In the genomic region with DNA sequence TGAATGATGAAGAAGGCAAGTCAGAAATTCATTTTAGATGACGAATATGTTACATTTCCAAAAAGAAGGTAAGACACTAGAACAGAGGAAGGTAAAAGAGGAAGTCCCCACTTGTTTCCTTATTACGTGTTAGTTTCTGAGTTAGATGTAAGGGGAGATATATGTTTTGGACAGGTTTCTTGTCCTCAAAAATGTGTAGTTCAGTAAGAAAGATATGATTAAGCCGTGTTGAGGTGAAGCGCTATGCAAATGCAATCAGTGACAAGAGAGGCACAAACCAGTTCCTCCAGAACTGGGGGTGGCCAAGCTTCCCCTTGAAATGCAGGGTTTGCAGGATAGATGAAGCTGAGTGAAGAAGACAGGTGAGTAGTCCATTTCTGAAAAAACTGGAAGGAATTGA, we compare ENCODE assay signal across 11 cellular contexts.
A peak's percentile ranks its signal among the peaks of the same experiment; 100 is the strongest.
DNase-seq lines count a peak whose midpoint lies in the region; TF ChIP-seq lines count a peak whose summit lies in the region.
"Had no signal": no experiment of that assay in that cellular context is flagged by ENCODE, and none has a peak within 500 bp of the region (broad histone marks: within the 10 kb centered on the region; RNA-seq: fewer than 3 reads in every experiment).

No MANE protein-coding gene starts in this region.

- H3K36me3 Mint-ChIP-seq in activated T-helper 1 cell treated with anti-CD3 and anti-CD28 coated beads, Interleukin-12 subunit alpha, Interleukin-12 subunit beta, Interleukin-2, Interleukin-4 antibody, amounts not matched to agents 30 ng/mL and 10 ng/mL and 1 ng/mL, durations not matched to agents 14 hours and 24 hours and 36 hours (ENCODE audit: low read depth), result peaks cover 6% of the 10 kb centered on the region
- peaks cover 0 to 5% (median 4%) of the 10 kb centered on the region in 3 experiments; a peak in 4 of 7 replicates for H3K36me3 Mint-ChIP-seq in H9 (ENCODE audit: insufficient read depth in 1 of 3, low read depth in 3 of 3)

- no peaks in the 10 kb centered on the region for H4K20me1 ChIP-seq in H9 (ENCODE audit: control insufficient read depth, insufficient read depth, insufficient read length)

- no peak overlapping the region for H2BK20ac ChIP-seq in H9 (ENCODE audit: low read depth, low read length, poor library complexity, severe bottlenecking)

- H3K79me2 ChIP-seq in H9 (ENCODE audit: insufficient read depth, low read length), result no peaks in the 10 kb centered on the region

- peaks cover 51% of the 10 kb centered on the region for H3K4me1 Mint-ChIP-seq in activated T-helper 1 cell treated with anti-CD3 and anti-CD28 coated beads, Interleukin-12 subunit alpha, Interleukin-12 subunit beta, Interleukin-2, Interleukin-4 antibody, amounts not matched to agents 30 ng/mL and 10 ng/mL and 1 ng/mL, durations not matched to agents 14 hours and 24 hours and 36 hours (ENCODE audit: low read depth)
- H3K4me1 Mint-ChIP-seq in H9, result peaks cover 4% of the 10 kb centered on the region in 2 experiments; a peak in 2 of 4 replicates

- H3K36me3 ChIP-seq in prostate gland, result no peaks in the 10 kb centered on the region

- H3K9me3 Mint-ChIP-seq in activated T-helper 1 cell treated with anti-CD3 and anti-CD28 coated beads, Interleukin-12 subunit alpha, Interleukin-12 subunit beta, Interleukin-2, Interleukin-4 antibody, amounts not matched to agents 30 ng/mL and 10 ng/mL and 1 ng/mL, durations not matched to agents 14 hours and 24 hours and 36 hours, result peaks cover 23% of the 10 kb centered on the region
- peaks cover 0 to 2% of the 10 kb centered on the region in 2 experiments; a peak in 3 of 5 replicates for H3K9me3 Mint-ChIP-seq in H9

- no peak for TF ChIP-seq CTCF in prostate gland (IDR thresholded peaks at IDR 0.05)
- TF ChIP-seq CTCF in H9 (conservative IDR thresholded peaks at IDR 0.05), result no peak

- intact Hi-C loops in activated T-helper 1 cell treated with anti-CD3 and anti-CD28 coated beads, Interleukin-12 subunit alpha, Interleukin-12 subunit beta, Interleukin-2, Interleukin-4 antibody, amounts not matched to agents 30 ng/mL and 10 ng/mL and 1 ng/mL, durations not matched to agents 14 hours and 24 hours and 36 hours (cut with micrococcal nuclease), result loop anchor here (1.0 to 5.0 kb wide), 10 partner anchors 16 to 375 kb away; no protein-coding TSS in a partner anchor
- intact Hi-C loops in prostate gland (cut with DNase I), result no loop called here

- H3K56ac ChIP-seq in H9 (ENCODE audit: insufficient read length, low read depth, low read length), result no peak overlapping the region

- H2BK5ac ChIP-seq in H9 (ENCODE audit: insufficient read length, low read length), result no peak overlapping the region

- no peak overlapping the region for H4K5ac ChIP-seq in H9 (ENCODE audit: insufficient read length, low read depth, low read length)

- no peak overlapping the region for H3K9ac ChIP-seq in H9 (ENCODE audit: extremely low read depth, insufficient read length, low read length)

- H2BK120ac ChIP-seq in H9 (ENCODE audit: low read depth, low read length, poor library complexity, severe bottlenecking), result no peak overlapping the region

- H3K9me3 ChIP-seq in prostate gland (no peaks in the 10 kb centered on the region), H9 (ENCODE audit: control insufficient read depth, low read depth, low read length) (no peaks in the 10 kb centered on the region)

- H3T11ph ChIP-seq in H9 (ENCODE audit: low read length), result no peak overlapping the region

- H3K4me1 ChIP-seq in prostate gland (replicated peaks) (no peaks in the 10 kb centered on the region), H9 (ENCODE audit: insufficient read depth, low read length) (no peaks in the 10 kb centered on the region)

- H2BK15ac ChIP-seq in H9 (ENCODE audit: low read depth, low read length), result no peak overlapping the region

- no peak overlapping the region for H3K14ac ChIP-seq in H9 (ENCODE audit: insufficient read depth, low read length)

- no peak overlapping the region for H2BK12ac ChIP-seq in H9 (ENCODE audit: insufficient read length, low read depth, low read length)

- H3K79me1 ChIP-seq in H9 (ENCODE audit: insufficient read depth, low read depth, low read length, poor library complexity, severe bottlenecking), result no peaks in the 10 kb centered on the region

- no peaks in the 10 kb centered on the region for H3K27me3 ChIP-seq in prostate gland (replicated peaks; ENCODE audit: insufficient read depth)
- H3K27me3 ChIP-seq in H9 (ENCODE audit: insufficient read depth, low read length), result no peaks in the 10 kb centered on the region

- H4K91ac ChIP-seq in H9 (ENCODE audit: insufficient read length, low read depth, low read length), result no peak overlapping the region

- WGBS in prostate gland, result 82% methylated on average over 4 of the region's 4 CpGs
- WGBS in H9 (ENCODE audit: extremely low coverage, insufficient read length, low lambda C conversion rate), result no CpG with 5 or more reads among the region's 4 CpGs

- no peak overlapping the region for H4K8ac ChIP-seq in H9 (replicated peaks; ENCODE audit: insufficient read length, low read depth, low read length)

- H3K4me2 ChIP-seq in H9 (ENCODE audit: insufficient read depth, insufficient read length, low read length), result no peak overlapping the region

- no peak overlapping the region for H3K27ac ChIP-seq in prostate gland
- no peak overlapping the region for H3K27ac ChIP-seq in H9 (ENCODE audit: insufficient read length, low read depth, low read length)

- H2AFZ ChIP-seq in H9 (ENCODE audit: low read length), result no peak overlapping the region

- peak overlapping the region; percentile 75 for H3K4me3 Mint-ChIP-seq in activated T-helper 1 cell treated with anti-CD3 and anti-CD28 coated beads, Interleukin-12 subunit alpha, Interleukin-12 subunit beta, Interleukin-2, Interleukin-4 antibody, amounts not matched to agents 30 ng/mL and 10 ng/mL and 1 ng/mL, durations not matched to agents 14 hours and 24 hours and 36 hours
- H3K4me3 Mint-ChIP-seq in H9, result no peak overlapping the region

- in situ Hi-C loops in KBM-7 (cut with MboI; ENCODE audit: low pct_unique_long_range_greater_than_20kb, low sequenced_read_pairs), result no loop called here

- H2AK5ac ChIP-seq in H9 (ENCODE audit: insufficient read length, low read length), result no peak overlapping the region

- no peak for TF ChIP-seq POLR2A in prostate gland (IDR thresholded peaks at IDR 0.05)

- H3K4me3 ChIP-seq in prostate gland, result no peak overlapping the region

- H3K23ac ChIP-seq in H9 (ENCODE audit: insufficient read length, low read depth, low read length), result no peak overlapping the region

- H3K18ac ChIP-seq in H9 (ENCODE audit: insufficient read length, low read depth, low read length), result no peak overlapping the region

- no peaks in the 10 kb centered on the region for H3K27me3 Mint-ChIP-seq in activated T-helper 1 cell treated with anti-CD3 and anti-CD28 coated beads, Interleukin-12 subunit alpha, Interleukin-12 subunit beta, Interleukin-2, Interleukin-4 antibody, amounts not matched to agents 30 ng/mL and 10 ng/mL and 1 ng/mL, durations not matched to agents 14 hours and 24 hours and 36 hours (ENCODE audit: insufficient read depth)
- H3K27me3 Mint-ChIP-seq in H9 (ENCODE audit: low read depth), result peaks cover 2% of the 10 kb centered on the region

- no peak overlapping the region for H3K4ac ChIP-seq in H9 (ENCODE audit: low read depth, low read length)

- DNase-seq in stimulated activated naive CD4-positive, alpha-beta T cell treated with Interleukin-2 at 50 U/mL for 16 hours (lab: John Stamatoyannopoulos, UW), result peak; percentile 36
- no peak for DNase-seq in stimulated activated naive CD4-positive, alpha-beta T cell (lab: John Stamatoyannopoulos, UW)
- DNase-seq in KBM-7 (peak; percentile 59), midbrain (lab: John Stamatoyannopoulos, UW) (no peak), iPS-NIHi7 (ENCODE audit: extremely low spot score) (no peak), prostate gland (ENCODE audit: low spot score) (no peak), H9 (no peak)
- DNase-seq in activated T-helper 1 cell treated with anti-CD3 and anti-CD28 coated beads, Interleukin-12 subunit alpha, Interleukin-12 subunit beta, Interleukin-2, Interleukin-4 antibody, amounts not matched to agents 30 ng/mL and 10 ng/mL and 1 ng/mL, durations not matched to agents 14 hours and 24 hours and 36 hours (ENCODE audit: low spot score), result no peak
- DNase-seq: amniotic stem cell, NCI-H2029 treated with DMSO at 0.1 percent for 48 hours, SW 1271 had no signal

- peak overlapping the region; percentile 99 for H3K27ac Mint-ChIP-seq in activated T-helper 1 cell treated with anti-CD3 and anti-CD28 coated beads, Interleukin-12 subunit alpha, Interleukin-12 subunit beta, Interleukin-2, Interleukin-4 antibody, amounts not matched to agents 30 ng/mL and 10 ng/mL and 1 ng/mL, durations not matched to agents 14 hours and 24 hours and 36 hours
- H3K27ac Mint-ChIP-seq in H9, result no peak overlapping the region

- no peaks in the 10 kb centered on the region for H3K23me2 ChIP-seq in H9 (ENCODE audit: insufficient read length, low read depth, low read length, poor library complexity, severe bottlenecking)

Comparison
In these comparisons a context has a peak if more than half of its experiments do, and no peak if none do; other contexts are left out.
1. DNase-seq: peak in stimulated activated naive CD4-positive, alpha-beta T cell treated with Interleukin-2 at 50 U/mL for 16 hours (single experiment) and KBM-7 (single experiment); none in stimulated activated naive CD4-positive, alpha-beta T cell (0 of 6), activated T-helper 1 cell treated with anti-CD3 and anti-CD28 coated beads, Interleukin-12 subunit alpha, Interleukin-12 subunit beta, Interleukin-2, Interleukin-4 antibody, amounts not matched to agents 30 ng/mL and 10 ng/mL and 1 ng/mL, durations not matched to agents 14 hours and 24 hours and 36 hours (single experiment), midbrain (single experiment), iPS-NIHi7 (single experiment), prostate gland (single experiment) and H9 (single experiment).